14 cellular contexts compared by ENCODE assay signal in the genomic region with DNA sequence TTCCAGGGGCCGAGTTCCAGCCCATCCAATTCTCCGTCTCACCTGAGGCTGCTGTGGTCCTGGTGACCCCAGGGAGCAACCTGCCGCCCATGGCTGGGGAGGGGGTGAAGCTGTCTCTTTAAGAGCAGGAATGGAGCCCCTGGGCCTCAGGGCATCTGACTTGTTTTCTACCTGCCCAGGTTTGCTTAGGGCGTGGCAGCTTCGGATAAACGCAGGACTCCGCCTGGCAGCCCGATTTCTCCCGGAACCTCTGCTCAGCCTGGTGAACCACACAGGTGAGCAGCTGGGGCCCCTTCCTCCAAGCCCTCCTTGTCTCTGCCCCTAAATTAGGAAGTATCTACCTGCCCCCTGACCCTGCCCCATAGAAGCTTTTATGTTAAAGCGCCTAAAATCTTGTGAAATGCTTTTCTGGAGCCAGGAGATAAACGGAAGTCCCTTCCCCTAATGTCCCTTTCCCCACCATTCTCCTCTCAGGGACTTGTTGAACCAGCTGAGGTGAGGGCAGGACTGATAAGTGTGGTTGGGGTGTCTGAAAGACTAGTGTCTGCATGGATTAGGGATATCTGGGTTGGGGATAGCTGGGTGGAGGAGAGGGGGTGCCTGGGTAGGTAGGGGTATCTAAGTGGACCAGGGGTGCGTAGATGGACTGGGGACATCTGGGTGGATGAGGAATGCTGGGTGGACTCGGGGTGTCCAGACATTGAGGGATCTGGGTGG. TPM values are rescaled to one million over a fixed set of nuclear protein-coding genes. Genes with fewer than 3 reads are reported as not detected.
DNase-seq lines count a peak whose midpoint lies in the region; ATAC-seq and TF ChIP-seq lines count a peak whose summit lies in the region.
"Had no signal": no experiment of that assay in that cellular context is flagged by ENCODE, and none has a peak within 500 bp of the region (broad histone marks: within the 10 kb centered on the region; RNA-seq: fewer than 3 reads in every experiment).

No MANE protein-coding gene starts in this region.

- H3K4me1 ChIP-seq in colonic mucosa: peaks cover 3% of the 10 kb centered on the region
- peaks cover 37% of the 10 kb centered on the region for H3K4me1 ChIP-seq in mucosa of stomach (ENCODE audit: control insufficient read depth, insufficient read depth, low read length)
- peaks cover 37% of the 10 kb centered on the region for H3K4me1 ChIP-seq in vagina
- H3K4me1 ChIP-seq in spleen: peaks cover 6 to 59% (median 21%) of the 10 kb centered on the region in 6 donors

- H3K4me3 ChIP-seq in colonic mucosa: peak overlapping the region; percentile 53
- H3K4me3 ChIP-seq in mucosa of stomach (ENCODE audit: low read length): peak overlapping the region; percentile 89
- H3K4me3 ChIP-seq in vagina: peak overlapping the region; percentile 8 to 46
- H3K4me3 ChIP-seq in spleen: no peak overlapping the region
- H3K4me3 ChIP-seq: MG63 had no signal

- WGBS in spleen, 5 donors: 85 to 94% (median 91%) methylated on average over 9 to 13 of the region's 13 CpGs

- H3K9ac ChIP-seq in colonic mucosa (ENCODE audit: low read depth in 2 of 2, low read length in 2 of 2) (peak overlapping the region; percentile 85 to 97), mucosa of stomach (ENCODE audit: low read length) (peak overlapping the region; percentile 98)

- H3K27me3 ChIP-seq in colonic mucosa: no peaks in the 10 kb centered on the region
- H3K27me3 ChIP-seq in mucosa of stomach (ENCODE audit: control insufficient read depth, insufficient read depth, low read length): no peaks in the 10 kb centered on the region
- no peaks in the 10 kb centered on the region for H3K27me3 ChIP-seq in vagina
- H3K27me3 ChIP-seq in spleen (replicated peaks in 1 of 7): peaks cover 0 to 19% (median 0%) of the 10 kb centered on the region in 7 donors
- H3K27me3 ChIP-seq: MG63 had no signal

- ATAC-seq in HG02610 (IDR thresholded peaks at IDR 0.05; ENCODE audit: unreplicated experiment): no peak
- ATAC-seq: stimulated activated naive CD8-positive, alpha-beta T cell treated with anti-CD3 and anti-CD28 coated beads, Interleukin-15, Interleukin-2, amounts not matched to agents 100 U/mL and 50 U/mL, for 24 hours had no signal

- DNase-seq in SIG-M5 treated with dmso at 0.1 percent for 504 hours (lab: John Stamatoyannopoulos, UW; ENCODE audit: unreplicated experiment) (peak; percentile 7), SIG-M5 (lab: John Stamatoyannopoulos, UW) (no peak), colonic mucosa (peak; percentile 86), vagina (ENCODE audit: extremely low spot score in 2 of 2) (no peak), spleen (no peak), NCI-H2227 treated with DMSO at 0.1 percent for 48 hours (lab: John Stamatoyannopoulos, UW) (no peak)
- DNase-seq: activated effector memory CD4-positive, alpha-beta T cell treated with Interleukin-2 at 50 U/mL for 16 hours; MG63; stimulated activated CD4-positive, alpha-beta T cell treated with anti-CD3 and anti-CD28 coated beads, Interleukin-2, amount 100 ng/mL, for 48 hours; stimulated activated naive CD8-positive, alpha-beta T cell treated with anti-CD3 and anti-CD28 coated beads, Interleukin-15, Interleukin-2, amounts not matched to agents 100 U/mL and 50 U/mL, for 24 hours had no signal

- intact Hi-C loops in colonic mucosa (cut with DNase I): no loop called here
- intact Hi-C loops in vagina (cut with DNase I): no loop called here
- intact Hi-C loops in spleen (cut with DNase I; ENCODE audit: low total_unique reads): no loop called here

- no peak for TF ChIP-seq POLR2A in vagina (IDR thresholded peaks at IDR 0.05)
- TF ChIP-seq POLR2A in spleen (IDR thresholded peaks at IDR 0.05): no peak

- TF ChIP-seq CTCF in colonic mucosa (IDR thresholded peaks at IDR 0.05) (no peak), vagina (IDR thresholded peaks at IDR 0.05) (no peak), spleen (IDR thresholded peaks at IDR 0.05 in 8 of 11, conservative IDR thresholded peaks at IDR 0.05 in 3 of 11) (no peak)

- H3K27ac ChIP-seq in colonic mucosa (peak overlapping the region; percentile 92), vagina (peak overlapping the region; percentile 94), spleen (no peak overlapping the region)

- no peaks in the 10 kb centered on the region for H3K9me3 ChIP-seq in colonic mucosa
- H3K9me3 ChIP-seq in mucosa of stomach (ENCODE audit: control insufficient read depth, low read length): no peaks in the 10 kb centered on the region
- H3K9me3 ChIP-seq in vagina: no peaks in the 10 kb centered on the region
- H3K9me3 ChIP-seq in spleen: no peaks in the 10 kb centered on the region
- H3K9me3 ChIP-seq: MG63 had no signal

- H3K36me3 ChIP-seq in colonic mucosa (no peaks in the 10 kb centered on the region), mucosa of stomach (ENCODE audit: control insufficient read depth, insufficient read depth, low read length) (no peaks in the 10 kb centered on the region), vagina (no peaks in the 10 kb centered on the region), spleen (no peaks in the 10 kb centered on the region)
- H3K36me3 ChIP-seq: MG63 had no signal

RNA-seq across cellular contexts. Expression of a gene that starts 0.6 kb away (rescaled TPM):
- 1,000 to 10,000 TPM; 1,386 to 2,836 TPM for total RNA-seq in colonic mucosa
- total RNA-seq in vagina: 788 TPM
- not detected for total RNA-seq in spleen
- polyA plus RNA-seq in spleen: 1 to 10 TPM in 1 of 3 donors, under 1 TPM in 2; 0.33 to 1.5 (median 0.70) TPM
- total RNA-seq: osteoblast had no signal

RNA-seq across cellular contexts. Expression of a gene that starts 18.6 kb away (rescaled TPM):
- total RNA-seq in colonic mucosa (10 to 100 TPM in 1 of 2 donors, 1 to 10 TPM in 1; 5.8 to 10.2 TPM), vagina (32.9 TPM), spleen (1 to 10 TPM in 4 of 7 donors, under 1 TPM in 2, not detected in 1; 0.68 to 2.8 (median 1.1) TPM)
- 1 to 10 TPM; 2.4 to 9.7 (median 2.5) TPM for polyA plus RNA-seq in spleen
- total RNA-seq: kidney epithelial cell had no signal

RNA-seq across cellular contexts. Expression of a gene that starts 22.4 kb away (rescaled TPM):
- total RNA-seq in colonic mucosa: 10 to 100 TPM in 1 of 2 donors, 1 to 10 TPM in 1; 8.8 to 15.1 TPM
- total RNA-seq in vagina: 135 TPM
- 10 to 100 TPM in 3 of 7 donors, 1 to 10 TPM in 2, under 1 TPM in 1, not detected in 1; 0.83 to 18.1 (median 8.0) TPM for total RNA-seq in spleen
- polyA plus RNA-seq in spleen: 10 to 100 TPM in 2 of 3 donors, 1 to 10 TPM in 1; 9.8 to 17.8 (median 16.0) TPM
- total RNA-seq: kidney epithelial cell, osteoblast had no signal

RNA-seq across cellular contexts. Expression of a gene that starts 26.8 kb away (rescaled TPM):
- total RNA-seq in colonic mucosa: under 1 TPM; 0.47 to 0.61 TPM
- 3.4 TPM for total RNA-seq in vagina
- total RNA-seq in spleen: 1 to 10 TPM in 6 of 7 donors, not detected in 1; 1.2 to 3.3 (median 2.5) TPM
- polyA plus RNA-seq in spleen: 1 to 10 TPM; 1.6 to 4.4 (median 2.3) TPM
- total RNA-seq: kidney epithelial cell, osteoblast had no signal

RNA-seq across cellular contexts. Expression of a gene that starts 38.3 kb away (rescaled TPM):
- 10 to 100 TPM; 20.3 to 23.6 TPM for total RNA-seq in colonic mucosa
- total RNA-seq in vagina: 144 TPM
- total RNA-seq in spleen: 100 to 1,000 TPM; 132 to 215 (median 162) TPM
- polyA plus RNA-seq in spleen: 100 to 1,000 TPM; 188 to 235 (median 213) TPM

Comparison
In these comparisons a context has a peak if more than half of its experiments do, and no peak if none do; other contexts are left out.
1. DNase-seq: peak in SIG-M5 treated with dmso at 0.1 percent for 504 hours (single experiment) and colonic mucosa (single experiment); none in SIG-M5 (single experiment), vagina (0 of 2), spleen (single experiment) and NCI-H2227 treated with DMSO at 0.1 percent for 48 hours (single experiment).
2. H3K27ac ChIP-seq: peak in colonic mucosa (single experiment) and vagina (single experiment); none in spleen (0 of 8).
3. H3K4me3 ChIP-seq: peak in colonic mucosa (single experiment), mucosa of stomach (single experiment) and vagina (2 of 2); none in spleen (0 of 8).
4. RNA of a gene that starts 0.6 kb away (total RNA-seq): 1,386 to 2,836 TPM in colonic mucosa and 788 TPM in vagina (single experiment); not detected in spleen; every median in the first group is over 100 times any median in the second.